In genomic region chr1:205744403-205744802, GRCh38 we compare ENCODE assay signal across 1 cellular context.
TF ChIP-seq lines count a peak whose summit lies in the region.

No MANE protein-coding gene starts in this region.

TF ChIP-seq in GM12878, 131 proteins besides CTCF, POLR2A, EP300 and RAD21:
- TF ChIP-seq ZNF24 (IDR thresholded peaks at IDR 0.05) (no peak), NRF1 (conservative IDR thresholded peaks at IDR 0.05; ENCODE audit: low read depth, low read length) (no peak), SPI1 (IDR thresholded peaks at IDR 0.05; ENCODE audit: borderline replicate concordance, insufficient read depth, low read depth, low read length) (no peak), TARDBP (IDR thresholded peaks at IDR 0.05; ENCODE audit: borderline replicate concordance) (no peak), PAX5 (IDR thresholded peaks at IDR 0.05; ENCODE audit: borderline replicate concordance, low read depth, low read length) (no peak), CREB1 (IDR thresholded peaks at IDR 0.05; ENCODE audit: low read depth) (no peak), ZBTB40 (IDR thresholded peaks at IDR 0.05; ENCODE audit: borderline replicate concordance) (no peak), YBX1 (IDR thresholded peaks at IDR 0.05) (no peak), CUX1 (IDR thresholded peaks at IDR 0.05; ENCODE audit: insufficient replicate concordance, low read depth, low read length) (no peak), ZBTB4 (CRISPR knock-in tag; IDR thresholded peaks at IDR 0.05) (no peak), ZNF687 (IDR thresholded peaks at IDR 0.05) (no peak)
TF ChIP-seq in GM12878: peak in this region for 0.
